Comparison of ENCODE assay signal across 1 cellular context in genomic region chr2:230422149-230422548, GRCh38.
TF ChIP-seq lines count a peak whose summit lies in the region.

No MANE protein-coding gene starts in this region.

TF ChIP-seq in HEK293T, 16 proteins besides CTCF, POLR2A, EP300 and RAD21 (continued from another document):
- no peak for TF ChIP-seq TARDBP (IDR thresholded peaks at IDR 0.05)
- no peak for TF ChIP-seq LEF1 (IDR thresholded peaks at IDR 0.05; ENCODE audit: borderline replicate concordance)
